Comparison of ENCODE assay signal across 13 cellular contexts in genomic region chr17:5226940-5227878, GRCh38. TPM values are rescaled to one million over a fixed set of nuclear protein-coding genes. Genes with fewer than 3 reads are reported as not detected.
A peak's percentile ranks its signal among the peaks of the same experiment; 100 is the strongest.
DNase-seq lines count a peak whose midpoint lies in the region; ATAC-seq, FAIRE-seq and TF ChIP-seq lines count a peak whose summit lies in the region.
"Had no signal": no experiment of that assay in that cellular context is flagged by ENCODE, and none has a peak within 500 bp of the region (broad histone marks: within the 10 kb centered on the region; RNA-seq: fewer than 3 reads in every experiment).

No MANE protein-coding gene starts in this region.

- H3K27me3 ChIP-seq in foreskin keratinocyte = no peaks in the 10 kb centered on the region
- H3K27me3 ChIP-seq: MG63 had no signal

- peak; percentile 96 for FAIRE-seq in GM12891 (lab: Jason Lieb, UNC)

- no peaks in the 10 kb centered on the region for H3K4me1 ChIP-seq in foreskin keratinocyte

- no peak overlapping the region for H3K27ac ChIP-seq in foreskin keratinocyte

- DNase-seq in GM12891 (ENCODE audit: insufficient read length, low spot score) (no peak), foreskin keratinocyte (no peak), NCI-H2107 treated with DMSO at 0.1 percent for 48 hours (lab: John Stamatoyannopoulos, UW; ENCODE audit: unreplicated experiment) (no peak), NCI-H187 (lab: John Stamatoyannopoulos, UW) (no peak)
- peak; percentile 23 for DNase-seq in activated T-cell treated with anti-CD3 and anti-CD28 coated beads, Interleukin-2, amount 50 U/mL, for 1 hour
- peak; percentile 13 for DNase-seq in stimulated activated CD8-positive, alpha-beta memory T cell treated with anti-CD3 and anti-CD28 coated beads, Interleukin-15, amount 100 ng/mL, for 1 hour (ENCODE audit: low read depth)
- DNase-seq: amygdala, MG63, NCI-H82, occipital lobe had no signal

- no peak for TF ChIP-seq CTCF in foreskin keratinocyte (conservative IDR thresholded peaks at IDR 0.05)

- ATAC-seq in HG02642 (IDR thresholded peaks at IDR 0.05; ENCODE audit: poor library complexity, unreplicated experiment) (peak; percentile 9), GM21717 (IDR thresholded peaks at IDR 0.05; ENCODE audit: unreplicated experiment) (no peak), foreskin keratinocyte (no peak)

- peak; percentile 49 for TF ChIP-seq POLR2A in GM12891 (IDR thresholded peaks at IDR 0.05; ENCODE audit: low read depth, low read length)

TF ChIP-seq in GM12891, 5 proteins besides CTCF, POLR2A, EP300 and RAD21:
- TF ChIP-seq PAX5 (IDR thresholded peaks at IDR 0.05; ENCODE audit: insufficient read depth, low read length, severe bottlenecking) (no peak), TAF1 (IDR thresholded peaks at IDR 0.05; ENCODE audit: low read depth, low read length) (0 out of 2 replicates have a peak, but pooled peaks have one; percentile 37), POU2F2 (IDR thresholded peaks at IDR 0.05; ENCODE audit: low read depth, low read length) (peak; percentile 75; the same call in 1 of the 2 replicates), POLR2AphosphoS5 (IDR thresholded peaks at IDR 0.05; ENCODE audit: low read depth, low read length) (no peak), SPI1 (IDR thresholded peaks at IDR 0.05; ENCODE audit: low read depth, low read length) (peak; percentile 62)

RNA-seq across cellular contexts. Expression of gene SCIMP, which starts 7.5 kb away (rescaled TPM):
- polyA plus RNA-seq in GM12891 (2012; ENCODE audit: low read depth, missing spikeins) = 48.3 TPM
- total RNA-seq in foreskin keratinocyte = not detected in 2 replicates
- not detected in 2 replicates for polyA plus RNA-seq in foreskin keratinocyte
- total RNA-seq: Daoy had no signal

RNA-seq across cellular contexts. Expression of gene ZNF594, which starts 35.5 kb away (rescaled TPM):
- 1.9 TPM for polyA plus RNA-seq in GM12891 (2012; ENCODE audit: low read depth, missing spikeins)
- total RNA-seq in foreskin keratinocyte = 2.9 and 3.7 TPM in 2 replicates
- polyA plus RNA-seq in foreskin keratinocyte = 0.26 and 0.39 TPM in 2 replicates

RNA-seq across cellular contexts. Expression of gene RABEP1, which starts 54.9 kb away (rescaled TPM):
- polyA plus RNA-seq in GM12891 (2012; ENCODE audit: low read depth, missing spikeins) = 40.8 TPM
- total RNA-seq in foreskin keratinocyte = 37.9 and 41.5 TPM in 2 replicates
- polyA plus RNA-seq in foreskin keratinocyte = 10.2 and 15.6 TPM in 2 replicates

Comparison
In these comparisons a context has a peak if more than half of its experiments do, and no peak if none do; other contexts are left out.
1. DNase-seq: peak in activated T-cell treated with anti-CD3 and anti-CD28 coated beads, Interleukin-2, amount 50 U/mL, for 1 hour (single experiment) and stimulated activated CD8-positive, alpha-beta memory T cell treated with anti-CD3 and anti-CD28 coated beads, Interleukin-15, amount 100 ng/mL, for 1 hour (single experiment); none in GM12891 (single experiment), foreskin keratinocyte (0 of 2), NCI-H2107 treated with DMSO at 0.1 percent for 48 hours (single experiment) and NCI-H187 (0 of 2).